ENCODE assay signal across 1 cellular context in the genomic region with DNA sequence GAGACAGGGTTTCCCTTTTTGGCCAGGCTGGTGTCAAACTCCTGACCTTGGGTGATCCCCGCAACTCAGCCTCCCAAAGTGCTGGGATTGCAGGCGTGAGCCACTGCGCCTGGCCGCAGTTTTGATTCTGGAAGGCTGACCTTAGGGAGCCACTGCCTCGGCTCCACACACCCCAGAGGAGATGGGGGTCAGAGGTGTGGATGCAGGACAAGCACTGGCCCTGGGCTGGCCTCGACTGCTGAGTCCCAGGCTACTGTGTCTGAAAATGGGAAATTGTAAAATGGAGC.
TF ChIP-seq lines count a peak whose summit lies in the region.

No MANE protein-coding gene starts in this region.

TF ChIP-seq in GM12878, 131 proteins besides CTCF, POLR2A, EP300 and RAD21:
- TF ChIP-seq ZNF274 (IDR thresholded peaks at IDR 0.05; ENCODE audit: insufficient read depth, insufficient read length) (no peak), EED (IDR thresholded peaks at IDR 0.05; ENCODE audit: low read depth) (no peak), SUPT20H (IDR thresholded peaks at IDR 0.05; ENCODE audit: borderline replicate concordance, control insufficient read depth, low read depth, low read length) (no peak), MYB (IDR thresholded peaks at IDR 0.05; ENCODE audit: borderline replicate concordance, low read depth, low read length) (no peak), CHD4 (IDR thresholded peaks at IDR 0.05) (no peak), RB1 (IDR thresholded peaks at IDR 0.05; ENCODE audit: borderline replicate concordance) (no peak), SREBF1 (IDR thresholded peaks at IDR 0.05; ENCODE audit: low read length) (no peak), ZSCAN29 (IDR thresholded peaks at IDR 0.05) (no peak), KDM1A (IDR thresholded peaks at IDR 0.05; ENCODE audit: borderline replicate concordance) (no peak), PAX5 (IDR thresholded peaks at IDR 0.05; ENCODE audit: borderline replicate concordance, low read depth, low read length) (no peak)
- TF ChIP-seq, protein P1, sequence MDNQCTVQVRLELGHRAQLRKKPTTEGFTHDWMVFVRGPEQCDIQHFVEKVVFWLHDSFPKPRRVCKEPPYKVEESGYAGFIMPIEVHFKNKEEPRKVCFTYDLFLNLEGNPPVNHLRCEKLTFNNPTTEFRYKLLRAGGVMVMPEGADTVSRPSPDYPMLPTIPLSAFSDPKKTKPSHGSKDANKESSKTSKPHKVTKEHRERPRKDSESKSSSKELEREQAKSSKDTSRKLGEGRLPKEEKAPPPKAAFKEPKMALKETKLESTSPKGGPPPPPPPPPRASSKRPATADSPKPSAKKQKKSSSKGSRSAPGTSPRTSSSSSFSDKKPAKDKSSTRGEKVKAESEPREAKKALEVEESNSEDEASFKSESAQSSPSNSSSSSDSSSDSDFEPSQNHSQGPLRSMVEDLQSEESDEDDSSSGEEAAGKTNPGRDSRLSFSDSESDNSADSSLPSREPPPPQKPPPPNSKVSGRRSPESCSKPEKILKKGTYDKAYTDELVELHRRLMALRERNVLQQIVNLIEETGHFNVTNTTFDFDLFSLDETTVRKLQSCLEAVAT (IDR thresholded peaks at IDR 0.05), result no peak
- TF ChIP-seq, protein P2, sequence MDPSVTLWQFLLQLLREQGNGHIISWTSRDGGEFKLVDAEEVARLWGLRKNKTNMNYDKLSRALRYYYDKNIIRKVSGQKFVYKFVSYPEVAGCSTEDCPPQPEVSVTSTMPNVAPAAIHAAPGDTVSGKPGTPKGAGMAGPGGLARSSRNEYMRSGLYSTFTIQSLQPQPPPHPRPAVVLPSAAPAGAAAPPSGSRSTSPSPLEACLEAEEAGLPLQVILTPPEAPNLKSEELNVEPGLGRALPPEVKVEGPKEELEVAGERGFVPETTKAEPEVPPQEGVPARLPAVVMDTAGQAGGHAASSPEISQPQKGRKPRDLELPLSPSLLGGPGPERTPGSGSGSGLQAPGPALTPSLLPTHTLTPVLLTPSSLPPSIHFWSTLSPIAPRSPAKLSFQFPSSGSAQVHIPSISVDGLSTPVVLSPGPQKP (IDR thresholded peaks at IDR 0.05; ENCODE audit: low read depth, low read length), result no peak
